In genomic region chr2:55097083-55097461, GRCh38 we compare ENCODE assay signal across 12 cellular contexts. TPM values are rescaled to one million over a fixed set of nuclear protein-coding genes. Genes with fewer than 3 reads are reported as not detected.
DNase-seq lines count a peak whose midpoint lies in the region; ATAC-seq, FAIRE-seq and TF ChIP-seq lines count a peak whose summit lies in the region.
"Had no signal": no experiment of that assay in that cellular context is flagged by ENCODE, and none has a peak within 500 bp of the region (broad histone marks: within the 10 kb centered on the region; RNA-seq: fewer than 3 reads in every experiment).

No MANE protein-coding gene starts in this region.

- TF ChIP-seq EP300 in K562 (IDR thresholded peaks at IDR 0.05; ENCODE audit: low read length) = no peak

- CTCF ChIA-PET in K562 (lab: Yijun Ruan, JAX; ENCODE audit: low intra/inter-chr PET ratio) = no interaction called here

- no peaks in the 10 kb centered on the region for H3K9me1 ChIP-seq in K562 (ENCODE audit: control insufficient read depth, insufficient read depth, low read length)

- in situ Hi-C loops in K562 (cut with MboI) = no loop called here

- H3K27ac ChIP-seq in K562 (ENCODE audit: extremely low read depth, low read depth, low read length) (peak overlapping the region; percentile 33; the same call in 2 of the 3 replicates), mesodermal cell (ENCODE audit: low read depth, low read length, severe bottlenecking) (peak overlapping the region; percentile 47), substantia nigra (ENCODE audit: low read depth, low read length, poor library complexity, severe bottlenecking) (peak overlapping the region; percentile 49)
- H3K27ac ChIP-seq: C4-2B had no signal

- TF ChIP-seq CTCF in K562 (IDR thresholded peaks at IDR 0.05 in 2 of 3, conservative IDR thresholded peaks at IDR 0.05 in 1 of 3; ENCODE audit: insufficient read depth in 2 of 3, low read depth in 1 of 3, low read length in 3 of 3) = no peak

- H3K9ac ChIP-seq in K562 (ENCODE audit: insufficient read depth in 1 of 2, low read depth in 2 of 2, low read length in 2 of 2) = peak overlapping the region in 1 of 2 experiments; percentile 39; a peak in 1 of 4 replicates

- TF ChIP-seq POLR2A in K562 (conservative IDR thresholded peaks at IDR 0.05) = no peak

- DNase-seq in HT1080 (ENCODE audit: low read depth) = peak; percentile 48
- DNase-seq in K562 (ENCODE audit: extremely low read depth in 1 of 4, low spot score in 3 of 4) = no peak
- no peak for DNase-seq in substantia nigra (lab: John Stamatoyannopoulos, UW)
- DNase-seq in T1000 (lab: John Stamatoyannopoulos, UW) = no peak
- DNase-seq in NCI-H446 (lab: John Stamatoyannopoulos, UW) = no peak
- DNase-seq: NCI-H2081 treated with DMSO at 0.1 percent for 48 hours; stimulated activated CD8-positive, alpha-beta memory T cell treated with anti-CD3 and anti-CD28 coated beads, Interleukin-4, amount 100 ng/mL, for 48 hours had no signal

- intact Hi-C loops in K562 (cut with micrococcal nuclease) = loop anchor here (5.0 kb wide), 1 partner anchor 45 kb away; the partner anchor contains the start of gene RTN4

- H3K36me3 ChIP-seq in K562 (ENCODE audit: control insufficient read depth, insufficient read depth, low read length) = no peaks in the 10 kb centered on the region
- no peaks in the 10 kb centered on the region for H3K36me3 ChIP-seq in mesodermal cell (ENCODE audit: control insufficient read depth, insufficient read depth, low read length)

- no peaks in the 10 kb centered on the region for H3K79me2 ChIP-seq in K562 (ENCODE audit: control insufficient read depth, insufficient read depth, low read length)

- H3K4me3 ChIP-seq in K562 (no peak overlapping the region), mesodermal cell (ENCODE audit: extremely low read depth, insufficient read depth, low read length, poor library complexity, severe bottlenecking) (no peak overlapping the region)

- POLR2A ChIA-PET in K562 (lab: Yijun Ruan, JAX) = interaction anchor here (0.7 to 2.5 kb wide), 8 partner anchors 10 to 71 kb away, joined by 3 to 12 read pairs (median 4); no protein-coding TSS in a partner anchor

- H3K4me2 ChIP-seq in K562 (ENCODE audit: insufficient read depth, low read length) = no peak overlapping the region

- no peaks in the 10 kb centered on the region for H4K20me1 ChIP-seq in K562 (replicated peaks; ENCODE audit: control insufficient read depth, insufficient read depth, low read length)

- H3K9me3 ChIP-seq in K562 (replicated peaks; ENCODE audit: control insufficient read depth, insufficient read depth, low read depth, low read length) (no peaks in the 10 kb centered on the region), mesodermal cell (ENCODE audit: control insufficient read depth, low read length) (no peaks in the 10 kb centered on the region)

- no peak overlapping the region; the same call in 1 of the 2 replicates for H2AFZ ChIP-seq in K562 (ENCODE audit: low read depth, low read length)

- 31% methylated on average over 1 of the region's 1 CpG for WGBS in K562 (ENCODE audit: insufficient coverage, low coverage, missing lambda C conversion rate)
- WGBS in mesodermal cell (ENCODE audit: insufficient coverage in 2 of 2), 2 experiments = 100% methylated on average over 1 of the region's 1 CpG

- BruUV-seq in K562 (replicated peaks; lab: Mats Ljungman, UMichigan) = no TSS peak

- H3K27me3 ChIP-seq in K562 (ENCODE audit: control insufficient read depth in 2 of 2, insufficient read depth in 2 of 2, low read length in 2 of 2) = no peaks in the 10 kb centered on the region

- no peak for FAIRE-seq in K562 (lab: Jason Lieb, UNC)
- FAIRE-seq: GM19239 had no signal

- ATAC-seq in K562 (peak; percentile 13; the same call in 1 of the 3 replicates), HG03439 (IDR thresholded peaks at IDR 0.05; ENCODE audit: unreplicated experiment) (no peak), GM19395 (IDR thresholded peaks at IDR 0.05; ENCODE audit: unreplicated experiment) (no peak)

- TF ChIP-seq RAD21 in K562 (CRISPR knock-in tag; conservative IDR thresholded peaks at IDR 0.05 in 1 of 2, IDR thresholded peaks at IDR 0.05 in 1 of 2) = no peak

- H3K4me1 ChIP-seq in K562 (replicated peaks in 1 of 2; ENCODE audit: control insufficient read depth in 2 of 2, insufficient read depth in 2 of 2, low read length in 2 of 2) (peaks cover 4 to 42% of the 10 kb centered on the region in 2 experiments; a peak in 4 of 5 replicates), mesodermal cell (ENCODE audit: control insufficient read depth, insufficient read depth, low read length, poor library complexity, severe bottlenecking) (peaks cover 25% of the 10 kb centered on the region)

TF ChIP-seq in K562, 482 proteins besides CTCF, POLR2A, EP300 and RAD21 (continues in another document):
- TF ChIP-seq ZNF384 (IDR thresholded peaks at IDR 0.05; ENCODE audit: low read depth, low read length) (peak; percentile 71), HDGF (IDR thresholded peaks at IDR 0.05) (no peak), THRA (IDR thresholded peaks at IDR 0.05) (no peak), MEF2A (IDR thresholded peaks at IDR 0.05; ENCODE audit: control insufficient read depth, low read depth, low read length) (no peak)
- TF ChIP-seq, protein P1, sequence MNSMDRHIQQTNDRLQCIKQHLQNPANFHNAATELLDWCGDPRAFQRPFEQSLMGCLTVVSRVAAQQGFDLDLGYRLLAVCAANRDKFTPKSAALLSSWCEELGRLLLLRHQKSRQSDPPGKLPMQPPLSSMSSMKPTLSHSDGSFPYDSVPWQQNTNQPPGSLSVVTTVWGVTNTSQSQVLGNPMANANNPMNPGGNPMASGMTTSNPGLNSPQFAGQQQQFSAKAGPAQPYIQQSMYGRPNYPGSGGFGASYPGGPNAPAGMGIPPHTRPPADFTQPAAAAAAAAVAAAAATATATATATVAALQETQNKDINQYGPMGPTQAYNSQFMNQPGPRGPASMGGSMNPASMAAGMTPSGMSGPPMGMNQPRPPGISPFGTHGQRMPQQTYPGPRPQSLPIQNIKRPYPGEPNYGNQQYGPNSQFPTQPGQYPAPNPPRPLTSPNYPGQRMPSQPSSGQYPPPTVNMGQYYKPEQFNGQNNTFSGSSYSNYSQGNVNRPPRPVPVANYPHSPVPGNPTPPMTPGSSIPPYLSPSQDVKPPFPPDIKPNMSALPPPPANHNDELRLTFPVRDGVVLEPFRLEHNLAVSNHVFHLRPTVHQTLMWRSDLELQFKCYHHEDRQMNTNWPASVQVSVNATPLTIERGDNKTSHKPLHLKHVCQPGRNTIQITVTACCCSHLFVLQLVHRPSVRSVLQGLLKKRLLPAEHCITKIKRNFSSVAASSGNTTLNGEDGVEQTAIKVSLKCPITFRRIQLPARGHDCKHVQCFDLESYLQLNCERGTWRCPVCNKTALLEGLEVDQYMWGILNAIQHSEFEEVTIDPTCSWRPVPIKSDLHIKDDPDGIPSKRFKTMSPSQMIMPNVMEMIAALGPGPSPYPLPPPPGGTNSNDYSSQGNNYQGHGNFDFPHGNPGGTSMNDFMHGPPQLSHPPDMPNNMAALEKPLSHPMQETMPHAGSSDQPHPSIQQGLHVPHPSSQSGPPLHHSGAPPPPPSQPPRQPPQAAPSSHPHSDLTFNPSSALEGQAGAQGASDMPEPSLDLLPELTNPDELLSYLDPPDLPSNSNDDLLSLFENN (IDR thresholded peaks at IDR 0.05; ENCODE audit: low read depth in 2 of 2, low read length in 2 of 2) = no peak
- TF ChIP-seq, protein P2, sequence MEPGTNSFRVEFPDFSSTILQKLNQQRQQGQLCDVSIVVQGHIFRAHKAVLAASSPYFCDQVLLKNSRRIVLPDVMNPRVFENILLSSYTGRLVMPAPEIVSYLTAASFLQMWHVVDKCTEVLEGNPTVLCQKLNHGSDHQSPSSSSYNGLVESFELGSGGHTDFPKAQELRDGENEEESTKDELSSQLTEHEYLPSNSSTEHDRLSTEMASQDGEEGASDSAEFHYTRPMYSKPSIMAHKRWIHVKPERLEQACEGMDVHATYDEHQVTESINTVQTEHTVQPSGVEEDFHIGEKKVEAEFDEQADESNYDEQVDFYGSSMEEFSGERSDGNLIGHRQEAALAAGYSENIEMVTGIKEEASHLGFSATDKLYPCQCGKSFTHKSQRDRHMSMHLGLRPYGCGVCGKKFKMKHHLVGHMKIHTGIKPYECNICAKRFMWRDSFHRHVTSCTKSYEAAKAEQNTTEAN (CRISPR knock-in tag; IDR thresholded peaks at IDR 0.05) = no peak

RNA-seq across cellular contexts. Expression of gene RTN4, which starts 46.8 kb away (rescaled TPM):
- total RNA-seq in HT1080 (2014; rRNA removed; shearing (Covaris generic)) = 204 and 295 TPM in 2 replicates
- 598 and 660 TPM in 2 replicates for polyA plus RNA-seq in HT1080 (2015; cell fraction: cytosol; rRNA removed)
- polyA plus RNA-seq in HT1080 (2015; cell fraction: nucleus; rRNA removed) = 694 and 718 TPM in 2 replicates
- 172 and 408 TPM in 2 replicates for total RNA-seq in K562 (2011; cell fraction: chromatin; rRNA removed; ENCODE audit: low replicate concordance)
- total RNA-seq in K562 (2011; cell fraction: nucleolus; rRNA removed) = 188 and 224 TPM in 2 replicates
- total RNA-seq in K562 (2011; cell fraction: nucleoplasm; rRNA removed) = 397 and 411 TPM in 2 replicates
- total RNA-seq in K562 (2014; rRNA removed) = 96.7 and 123 TPM in 2 replicates
- 116 and 139 TPM in 2 replicates for total RNA-seq in K562 (2014; rRNA removed; fragmentation: Illumina TruSeq; extraction: Trizol)
- total RNA-seq in K562 (2015; rRNA removed; fragmentation: Illumina TruSeq; extraction: Trizol) = 67.3 and 73.0 TPM in 2 replicates
- 228 and 238 TPM in 2 replicates for total RNA-seq in K562 (2021)
- 144 and 147 TPM in 2 replicates for polyA plus RNA-seq in K562 (2011; rRNA removed)
- 58.0 and 129 TPM in 2 replicates for polyA plus RNA-seq in K562 (2011; cell fraction: cytosol; rRNA removed)
- polyA plus RNA-seq in K562 (2011; cell fraction: nucleus; rRNA removed) = 49.3 and 111 TPM in 2 replicates
- polyA plus RNA-seq in K562 (2012) = 173 and 413 TPM in 2 replicates
- 217 and 248 TPM in 2 replicates for polyA plus RNA-seq in K562 (2014; fragmentation: Illumina TruSeq; extraction: Trizol)
- 10 to 100 TPM; 75.8 to 90.3 TPM for polyA plus RNA-seq in K562 (2014; fragmentation: Nextera tagmentation; extraction: Ambion mirVana)
- 141 and 151 TPM in 2 replicates for polyA plus RNA-seq in K562 (2014; rRNA removed)
- 151 and 172 TPM in 2 replicates for polyA minus RNA-seq in K562 (2011; rRNA and poly(A)+ RNA removed)
- polyA minus RNA-seq in K562 (2011; cell fraction: cytosol; rRNA and poly(A)+ RNA removed) = 70.4 and 76.7 TPM in 2 replicates
- 45.9 and 84.7 TPM in 2 replicates for polyA minus RNA-seq in K562 (2011; cell fraction: nucleus; rRNA and poly(A)+ RNA removed)
- polyA plus RNA-seq in mesodermal cell (2013, experiment 1 of 2) = 304 TPM
- 314 TPM for polyA plus RNA-seq in mesodermal cell (2013, experiment 2 of 2)
